In genomic region chr7:95429241-95429640, GRCh38 we compare ENCODE assay signal across 10 cellular contexts. TPM values are rescaled to one million over a fixed set of nuclear protein-coding genes. Genes with fewer than 3 reads are reported as not detected.
"Had no signal": no experiment of that assay in that cellular context is flagged by ENCODE, and none has a peak within 500 bp of the region (broad histone marks: within the 10 kb centered on the region; RNA-seq: fewer than 3 reads in every experiment).

No MANE protein-coding gene starts in this region.

RNA-seq across cellular contexts. Expression of gene PON3, which starts 33.1 kb away (rescaled TPM):
- total RNA-seq: kidney epithelial cell; lung microvascular endothelial cell; mesothelial cell of epicardium; mononuclear cell; myocyte; naive thymus-derived CD4-positive, alpha-beta T cell had no signal

RNA-seq across cellular contexts. Expression of gene ASB4, which starts 56.5 kb away (rescaled TPM):
- total RNA-seq: kidney; kidney epithelial cell; lung microvascular endothelial cell; mammary epithelial cell; naive thymus-derived CD4-positive, alpha-beta T cell had no signal
- polyA plus RNA-seq: immature natural killer cell; keratinocyte; mammary epithelial cell; naive thymus-derived CD4-positive, alpha-beta T cell had no signal
